15 cellular contexts compared by ENCODE assay signal in the genomic region with DNA sequence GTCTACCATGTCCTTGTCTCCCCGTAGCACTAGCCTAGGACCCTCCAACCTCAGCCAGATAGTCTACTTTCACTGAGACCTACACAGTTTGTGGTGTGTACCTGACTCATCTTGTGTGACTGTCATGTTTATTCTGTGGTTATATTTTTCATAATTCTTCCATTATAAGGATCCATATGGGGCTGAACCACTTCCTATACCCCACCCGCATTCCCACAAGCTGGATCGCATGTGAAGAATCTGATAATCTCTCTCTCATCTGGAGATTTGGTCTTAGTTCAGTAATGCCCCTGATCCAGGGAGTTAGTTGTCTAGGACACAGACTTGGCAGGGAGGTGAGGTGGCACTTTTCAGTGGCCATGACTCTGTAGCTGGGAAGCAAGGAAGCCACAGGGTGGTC. TPM values are rescaled to one million over a fixed set of nuclear protein-coding genes. Genes with fewer than 3 reads are reported as not detected.
DNase-seq lines count a peak whose midpoint lies in the region; ATAC-seq and TF ChIP-seq lines count a peak whose summit lies in the region.
"Had no signal": no experiment of that assay in that cellular context is flagged by ENCODE, and none has a peak within 500 bp of the region (broad histone marks: within the 10 kb centered on the region; RNA-seq: fewer than 3 reads in every experiment).

No MANE protein-coding gene starts in this region.

- H3K56ac ChIP-seq in IMR-90 (ENCODE audit: extremely low read depth, insufficient read depth, low read length) = 0 out of 2 replicates have a peak overlapping the region, but pooled peaks have one; percentile 12

- peak overlapping the region; percentile 99 for H3K18ac ChIP-seq in IMR-90 (ENCODE audit: low read depth, low read length)

- no CpG with 5 or more reads among the region's 3 CpGs for WGBS in IMR-90 (ENCODE audit: extremely low coverage in 2 of 2, insufficient read length in 1 of 2), 2 experiments

- peak overlapping the region; percentile 91 for H3K14ac ChIP-seq in IMR-90 (replicated peaks; ENCODE audit: low read depth, low read length)

- peak overlapping the region; percentile 97 for H2BK120ac ChIP-seq in IMR-90 (ENCODE audit: low read depth, low read length)

- DNase-seq in AG08395 (ENCODE audit: low spot score) (peak; percentile 31), IMR-90 (peak; percentile 82), astrocyte of the hippocampus (ENCODE audit: low read depth, low spot score) (peak; percentile 16), mesothelial cell of epicardium (ENCODE audit: low spot score in 2 of 2, unreplicated experiment in 2 of 2) (no peak), GM23338 (ENCODE audit: low spot score) (no peak), nucleus accumbens (lab: John Stamatoyannopoulos, UW) (no peak), SHP77 (lab: John Stamatoyannopoulos, UW) (no peak), dorsolateral prefrontal cortex (no peak)
- DNase-seq: activated B cell treated with CpG ODN at 0.5 μM for 24 hours; activated naive CD4-positive, alpha-beta T cell treated with anti-CD3 and anti-CD28 coated beads for 36 hours; NCI-H1417 treated with DMSO at 0.1 percent for 48 hours; stimulated activated CD8-positive, alpha-beta memory T cell treated with anti-CD3 and anti-CD28 coated beads, Interleukin-4, amount 100 ng/mL, for 48 hours had no signal

- H3K27me3 ChIP-seq in IMR-90 (ENCODE audit: control insufficient read depth, insufficient read depth, low read length) = no peaks in the 10 kb centered on the region
- H3K27me3 ChIP-seq in GM23338 (ENCODE audit: insufficient read depth) = no peaks in the 10 kb centered on the region
- H3K27me3 ChIP-seq in dorsolateral prefrontal cortex = no peaks in the 10 kb centered on the region
- H3K27me3 ChIP-seq: right atrium auricular region had no signal

- peak overlapping the region; percentile 96 for H2AK5ac ChIP-seq in IMR-90 (ENCODE audit: low read depth, low read length)

- H3K27ac ChIP-seq in IMR-90 (ENCODE audit: insufficient read depth, low read length) (peak overlapping the region; percentile 80), GM23338 (ENCODE audit: low read depth) (no peak overlapping the region), dorsolateral prefrontal cortex (no peak overlapping the region)
- H3K27ac ChIP-seq: right atrium auricular region had no signal

- peak overlapping the region; percentile 98 for H2BK15ac ChIP-seq in IMR-90 (ENCODE audit: low read depth, low read length)

- H3K9me3 ChIP-seq in IMR-90 (ENCODE audit: control insufficient read depth, insufficient read depth, low read length) = no peaks in the 10 kb centered on the region
- H3K9me3 ChIP-seq: right atrium auricular region had no signal

- H3K79me1 ChIP-seq in IMR-90 (ENCODE audit: low read depth in 1 of 2, low read length in 2 of 2) = peaks cover 14 to 54% of the 10 kb centered on the region in 2 experiments; a peak in 3 of 4 replicates

- intact Hi-C loops in IMR-90 (cut with micrococcal nuclease) (loop anchor here (5.0 kb wide), 1 partner anchor 185 kb away; no protein-coding TSS in a partner anchor), dorsolateral prefrontal cortex (cut with DNase I) (loop anchor here in 1 of 2 donors (5.0 to 10.0 kb wide), 2 partner anchors 253 to 395 kb away; partner anchors contain the start of gene MYO10)

- H3K4me1 ChIP-seq in IMR-90 (ENCODE audit: control insufficient read depth, insufficient read depth, low read length) = peaks cover 44% of the 10 kb centered on the region
- H3K4me1 ChIP-seq in GM23338 (ENCODE audit: insufficient read depth) = peaks cover 13% of the 10 kb centered on the region

- CTCF ChIA-PET in IMR-90 (lab: Yijun Ruan, JAX) = no interaction called here

- TF ChIP-seq CTCF in IMR-90 (conservative IDR thresholded peaks at IDR 0.05; ENCODE audit: low read depth, low read length) (no peak), mesothelial cell of epicardium (IDR thresholded peaks at IDR 0.05; ENCODE audit: unreplicated experiment) (no peak), GM23338 (conservative IDR thresholded peaks at IDR 0.05; ENCODE audit: low read depth in 2 of 2) (no peak), dorsolateral prefrontal cortex (IDR thresholded peaks at IDR 0.05 in 54 of 56, conservative IDR thresholded peaks at IDR 0.05 in 2 of 56; ENCODE audit: low read depth in 1 of 56, partially characterized antibody in 56 of 56) (no peak)

- H3K27ac Mint-ChIP-seq in mesothelial cell of epicardium (peak overlapping the region; percentile 62), GM23338 (no peak overlapping the region)
- H3K27ac Mint-ChIP-seq: activated B cell treated with CpG ODN at 0.5 μM for 24 hours; activated naive CD4-positive, alpha-beta T cell treated with anti-CD3 and anti-CD28 coated beads for 36 hours; natural killer cell treated with Interleukin-12 subunit alpha and Interleukin-12 subunit beta and Interleukin-15 and Interleukin-18, amount 100 ng/mL, for 72 hours had no signal

- no peak for TF ChIP-seq RAD21 in IMR-90 (IDR thresholded peaks at IDR 0.05; ENCODE audit: low read length)

- H3K4me3 Mint-ChIP-seq in mesothelial cell of epicardium (no peak overlapping the region), GM23338 (no peak overlapping the region)
- H3K4me3 Mint-ChIP-seq: activated B cell treated with CpG ODN at 0.5 μM for 24 hours; activated naive CD4-positive, alpha-beta T cell treated with anti-CD3 and anti-CD28 coated beads for 36 hours; natural killer cell treated with Interleukin-12 subunit alpha and Interleukin-12 subunit beta and Interleukin-15 and Interleukin-18, amount 100 ng/mL, for 72 hours had no signal

- H3K36me3 Mint-ChIP-seq in mesothelial cell of epicardium (no peaks in the 10 kb centered on the region), GM23338 (ENCODE audit: low read depth) (peaks cover 4% of the 10 kb centered on the region; the same call in 2 of the 3 replicates)
- H3K36me3 Mint-ChIP-seq: natural killer cell treated with Interleukin-12 subunit alpha and Interleukin-12 subunit beta and Interleukin-15 and Interleukin-18, amount 100 ng/mL, for 72 hours had no signal

- H2AK9ac ChIP-seq in IMR-90 (replicated peaks; ENCODE audit: low read depth, low read length, poor library complexity) = peak overlapping the region; percentile 90

- peak overlapping the region; percentile 92 for H3K4ac ChIP-seq in IMR-90 (ENCODE audit: low read depth, low read length)

- peak overlapping the region; percentile 80 to 92 for H4K8ac ChIP-seq in IMR-90 (ENCODE audit: low read depth in 2 of 2, low read length in 2 of 2)

- in situ Hi-C loops in IMR-90 (cut with MboI; ENCODE audit: low sequenced_read_pairs) = loop anchor here (5.0 to 10.0 kb wide), 4 partner anchors 60 to 395 kb away; no protein-coding TSS in a partner anchor

- peak overlapping the region; percentile 98 for H2BK5ac ChIP-seq in IMR-90 (ENCODE audit: low read depth, low read length, poor library complexity, severe bottlenecking)

- peak overlapping the region; percentile 56; the same call in 1 of the 2 replicates for H3K9ac ChIP-seq in IMR-90 (ENCODE audit: low read depth, low read length)

- H3K23ac ChIP-seq in IMR-90 (ENCODE audit: low read depth, low read length) = peak overlapping the region; percentile 88

- H3F3A ChIP-seq in GM23338 (replicated peaks; ENCODE audit: low read depth) = no peaks in the 10 kb centered on the region

- peak overlapping the region; percentile 90 for H2BK20ac ChIP-seq in IMR-90 (ENCODE audit: low read depth, low read length)

- POLR2A ChIA-PET in IMR-90 (lab: Charles Lee; ENCODE audit: unreplicated experiment) = no interaction called here

- H3K36me3 ChIP-seq in IMR-90 (ENCODE audit: control insufficient read depth, insufficient read depth, low read length) = no peaks in the 10 kb centered on the region
- no peaks in the 10 kb centered on the region for H3K36me3 ChIP-seq in GM23338 (ENCODE audit: insufficient read depth)
- H3K36me3 ChIP-seq: right atrium auricular region had no signal

- no peaks in the 10 kb centered on the region for H3K9me2 ChIP-seq in GM23338 (ENCODE audit: insufficient read depth)

- H3K9me3 Mint-ChIP-seq in mesothelial cell of epicardium (no peaks in the 10 kb centered on the region), GM23338 (peaks cover 4% of the 10 kb centered on the region; the same call in 2 of the 3 replicates)
- H3K9me3 Mint-ChIP-seq: activated B cell treated with CpG ODN at 0.5 μM for 24 hours; activated naive CD4-positive, alpha-beta T cell treated with anti-CD3 and anti-CD28 coated beads for 36 hours; natural killer cell treated with Interleukin-12 subunit alpha and Interleukin-12 subunit beta and Interleukin-15 and Interleukin-18, amount 100 ng/mL, for 72 hours had no signal

- H2AFZ ChIP-seq in IMR-90 (replicated peaks; ENCODE audit: low read length, poor library complexity) (no peak overlapping the region), GM23338 (no peak overlapping the region)

- no peaks in the 10 kb centered on the region for H3K79me2 ChIP-seq in GM23338 (replicated peaks; ENCODE audit: insufficient read depth)

- H3K27me3 Mint-ChIP-seq in mesothelial cell of epicardium (ENCODE audit: low read depth) = no peaks in the 10 kb centered on the region
- no peaks in the 10 kb centered on the region for H3K27me3 Mint-ChIP-seq in GM23338 (ENCODE audit: insufficient read depth, low read depth, poor library complexity)

- peaks cover 12% of the 10 kb centered on the region; the same call in 1 of the 2 replicates for H4K20me1 ChIP-seq in IMR-90 (ENCODE audit: insufficient read depth, low read length)
- no peaks in the 10 kb centered on the region for H4K20me1 ChIP-seq in GM23338 (replicated peaks; ENCODE audit: insufficient read depth)

- peak overlapping the region; percentile 98 for H4K91ac ChIP-seq in IMR-90 (ENCODE audit: insufficient read depth, low read depth, low read length)

- dilution Hi-C loops in IMR-90 (cut with HindIII; ENCODE audit: low sequenced_read_pairs, unreplicated experiment) = loop anchor here (25.0 kb wide), 1 partner anchor 400 kb away; no protein-coding TSS in a partner anchor

- H4K5ac ChIP-seq in IMR-90 (ENCODE audit: low read depth, low read length) = peak overlapping the region; percentile 99

- H3K4me1 Mint-ChIP-seq in mesothelial cell of epicardium (peaks cover 47% of the 10 kb centered on the region), GM23338 (peaks cover 14% of the 10 kb centered on the region; the same call in 2 of the 3 replicates)

- TF ChIP-seq POLR2A in IMR-90 (IDR thresholded peaks at IDR 0.05; ENCODE audit: low read depth, low read length) = no peak; the same call in 1 of the 2 replicates

- no TSS peak for BruUV-seq in IMR-90 (replicated peaks; lab: Mats Ljungman, UMichigan)

- peaks cover 28% of the 10 kb centered on the region for H3K9me1 ChIP-seq in IMR-90 (ENCODE audit: insufficient read depth, low read length)

- no peak overlapping the region for H3K4me3 ChIP-seq in IMR-90 (ENCODE audit: insufficient read depth, low read depth, low read length)
- H3K4me3 ChIP-seq in GM23338 = no peak overlapping the region
- no peak overlapping the region for H3K4me3 ChIP-seq in dorsolateral prefrontal cortex
- H3K4me3 ChIP-seq: lung, right atrium auricular region had no signal

- ATAC-seq in IMR-90 (ENCODE audit: low read depth) = no peak
- ATAC-seq in GM23338 = no peak
- ATAC-seq: natural killer cell treated with Interleukin-12 subunit alpha and Interleukin-12 subunit beta and Interleukin-15 and Interleukin-18, amount 100 ng/mL, for 72 hours had no signal

- peak overlapping the region; percentile 44 for H3K4me2 ChIP-seq in IMR-90 (ENCODE audit: low read depth, low read length)
- H3K4me2 ChIP-seq in GM23338 = no peak overlapping the region

RNA-seq across cellular contexts. Expression of gene BASP1, which starts 30.0 kb away (rescaled TPM):
- total RNA-seq in IMR-90 (2012; rRNA removed) (39.6 and 70.5 TPM in 2 replicates), mesothelial cell of epicardium (137 to 144 TPM (median 140 TPM) in 3 replicates), dorsolateral prefrontal cortex (100 to 1,000 TPM; 118 to 514 (median 366) TPM)
- polyA plus RNA-seq in IMR-90 (2012; rRNA removed) (103 and 121 TPM in 2 replicates), GM23338 (2016; fragmentation: Nextera tagmentation; extraction: Ambion mirVana) (84.2 and 87.5 TPM in 2 replicates)
- polyA plus RNA-seq in IMR-90 (2012; cell fraction: cytosol; rRNA removed) = 112 and 166 TPM in 2 replicates
- 48.2 and 69.4 TPM in 2 replicates for polyA plus RNA-seq in IMR-90 (2012; cell fraction: nucleus; rRNA removed; ENCODE audit: low replicate concordance)
- 89.4 and 114 TPM in 2 replicates for total RNA-seq in GM23338 (2014; rRNA removed; shearing (Covaris generic))

Comparison
In these comparisons a context has a peak if more than half of its experiments do, and no peak if none do; other contexts are left out.
1. DNase-seq: peak in AG08395 (single experiment), IMR-90 (single experiment) and astrocyte of the hippocampus (single experiment); none in mesothelial cell of epicardium (0 of 2), GM23338 (single experiment), nucleus accumbens (0 of 56), SHP77 (0 of 2) and dorsolateral prefrontal cortex (0 of 10).